Comparison of ENCODE assay signal across 8 cellular contexts in the genomic region with DNA sequence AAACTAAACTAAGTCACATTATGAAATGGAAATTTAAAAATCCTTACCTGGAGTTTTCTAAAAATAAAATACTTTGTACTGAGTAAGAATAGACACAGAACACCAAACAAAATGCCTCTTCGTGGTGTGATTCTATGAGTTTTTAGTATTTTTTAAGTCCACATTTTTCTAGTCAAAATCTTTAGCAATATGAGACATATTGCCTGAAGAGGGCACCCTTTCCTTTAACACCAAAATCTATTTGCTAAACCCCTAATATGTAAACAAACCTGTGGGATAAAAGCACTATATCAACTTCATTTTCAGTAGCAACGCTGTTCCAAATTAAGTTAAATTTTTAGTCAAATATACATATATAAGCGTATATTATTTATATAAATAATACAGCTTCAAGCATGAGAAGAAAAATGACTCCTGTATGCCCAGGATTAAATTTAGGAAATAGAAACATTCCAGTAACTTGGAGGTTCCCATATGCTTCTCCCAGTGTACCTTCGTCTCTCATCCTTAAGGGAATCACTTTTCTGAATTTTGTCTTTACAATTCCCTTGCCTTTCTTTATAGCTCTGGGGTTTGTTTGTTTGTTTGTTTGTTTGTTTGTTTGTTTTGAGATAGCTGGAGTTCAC. TPM values are rescaled to one million over a fixed set of nuclear protein-coding genes. Genes with fewer than 3 reads are reported as not detected.
DNase-seq lines count a peak whose midpoint lies in the region; ATAC-seq and TF ChIP-seq lines count a peak whose summit lies in the region.

No MANE protein-coding gene starts in this region.

- no peak overlapping the region for H3K27ac Mint-ChIP-seq in progenitor cell of endocrine pancreas
- no peak overlapping the region for H3K27ac Mint-ChIP-seq in T-helper 2 cell treated with Interferon-gamma antibody and Interleukin-4, amounts not matched to agents 5 μg/mL and 100 μg/mL, for 36 hours

- no peak overlapping the region for H3K4me3 Mint-ChIP-seq in progenitor cell of endocrine pancreas (ENCODE audit: low read depth)
- no peak overlapping the region for H3K4me3 Mint-ChIP-seq in T-helper 2 cell treated with Interferon-gamma antibody and Interleukin-4, amounts not matched to agents 5 μg/mL and 100 μg/mL, for 36 hours

- no peak for ATAC-seq in HG03045 (IDR thresholded peaks at IDR 0.05; ENCODE audit: unreplicated experiment)
- ATAC-seq in GM18505 (IDR thresholded peaks at IDR 0.05; ENCODE audit: unreplicated experiment): no peak

- DNase-seq in DMS53 (lab: John Stamatoyannopoulos, UW): peak; percentile 79
- DNase-seq in KG1 (lab: John Stamatoyannopoulos, UW): peak; percentile 38
- peak; percentile 39 for DNase-seq in RPMI8226
- peak; percentile 78 for DNase-seq in fibroblast of peridontal ligament (ENCODE audit: extremely low read depth)
- no peak for DNase-seq in progenitor cell of endocrine pancreas (ENCODE audit: low spot score, unreplicated experiment)
- no peak for DNase-seq in T-helper 2 cell treated with Interferon-gamma antibody and Interleukin-4, amounts not matched to agents 5 μg/mL and 100 μg/mL, for 36 hours (ENCODE audit: low spot score)

- H3K9me3 Mint-ChIP-seq in progenitor cell of endocrine pancreas (ENCODE audit: low read depth): no peaks in the 10 kb centered on the region
- H3K9me3 Mint-ChIP-seq in T-helper 2 cell treated with Interferon-gamma antibody and Interleukin-4, amounts not matched to agents 5 μg/mL and 100 μg/mL, for 36 hours: no peaks in the 10 kb centered on the region

- no peak for TF ChIP-seq POLR2A in GM18505 (IDR thresholded peaks at IDR 0.05; ENCODE audit: borderline replicate concordance, extremely low read depth, insufficient read depth, insufficient read length)

- peaks cover 7% of the 10 kb centered on the region for H3K4me1 Mint-ChIP-seq in progenitor cell of endocrine pancreas (ENCODE audit: low read depth)
- no peaks in the 10 kb centered on the region for H3K4me1 Mint-ChIP-seq in T-helper 2 cell treated with Interferon-gamma antibody and Interleukin-4, amounts not matched to agents 5 μg/mL and 100 μg/mL, for 36 hours (ENCODE audit: low read depth)

- peak; percentile 63 for TF ChIP-seq CTCF in progenitor cell of endocrine pancreas (IDR thresholded peaks at IDR 0.05; ENCODE audit: unreplicated experiment)

- no peaks in the 10 kb centered on the region for H3K36me3 Mint-ChIP-seq in progenitor cell of endocrine pancreas (ENCODE audit: insufficient read depth)
- no peaks in the 10 kb centered on the region for H3K36me3 Mint-ChIP-seq in T-helper 2 cell treated with Interferon-gamma antibody and Interleukin-4, amounts not matched to agents 5 μg/mL and 100 μg/mL, for 36 hours (ENCODE audit: low read depth)

- H3K27me3 Mint-ChIP-seq in progenitor cell of endocrine pancreas: no peaks in the 10 kb centered on the region
- H3K27me3 Mint-ChIP-seq in T-helper 2 cell treated with Interferon-gamma antibody and Interleukin-4, amounts not matched to agents 5 μg/mL and 100 μg/mL, for 36 hours (ENCODE audit: low read depth): peaks cover 19% of the 10 kb centered on the region

RNA-seq across cellular contexts. Expression of a gene that starts 23.0 kb away (rescaled TPM):
- 25.9 and 31.9 TPM in 2 replicates for total RNA-seq in progenitor cell of endocrine pancreas

Comparison
In these comparisons a context has a peak if more than half of its experiments do, and no peak if none do; other contexts are left out.
1. DNase-seq: peak in DMS53 (single experiment), KG1 (single experiment), RPMI8226 (single experiment) and fibroblast of peridontal ligament (single experiment); none in progenitor cell of endocrine pancreas (single experiment) and T-helper 2 cell treated with Interferon-gamma antibody and Interleukin-4, amounts not matched to agents 5 μg/mL and 100 μg/mL, for 36 hours (single experiment).